8 cellular contexts compared by ENCODE assay signal in the genomic region with DNA sequence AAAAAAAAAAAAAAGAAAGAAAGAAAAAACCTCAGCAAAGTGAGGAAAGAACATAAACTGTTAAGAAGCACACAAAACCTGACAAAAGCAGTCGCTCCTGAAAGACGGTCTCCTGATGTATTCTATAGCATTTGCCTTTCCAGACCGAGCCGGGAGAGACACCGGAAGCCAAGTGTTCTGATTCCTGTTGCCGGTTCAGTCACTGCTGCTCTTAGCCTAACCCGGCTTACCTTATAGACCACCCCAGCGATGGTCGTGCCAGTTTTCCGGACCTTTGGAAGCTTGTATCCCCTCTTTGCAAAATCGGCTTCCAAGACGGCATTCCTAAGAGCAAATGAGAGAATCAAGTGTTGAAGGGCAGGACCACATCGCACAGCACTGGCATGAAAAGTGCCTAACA. TPM values are rescaled to one million over a fixed set of nuclear protein-coding genes. Genes with fewer than 3 reads are reported as not detected.
DNase-seq lines count a peak whose midpoint lies in the region; ATAC-seq and TF ChIP-seq lines count a peak whose summit lies in the region.
"Had no signal": no experiment of that assay in that cellular context is flagged by ENCODE, and none has a peak within 500 bp of the region (broad histone marks: within the 10 kb centered on the region; RNA-seq: fewer than 3 reads in every experiment).

No MANE protein-coding gene starts in this region.

- 26% methylated on average over 13 of the region's 13 CpGs for WGBS in hepatocyte (ENCODE audit: low lambda C conversion rate, missing lambda C conversion rate)
- 29% methylated on average over 13 of the region's 13 CpGs for WGBS in smooth muscle cell (ENCODE audit: low lambda C conversion rate)

- no peaks in the 10 kb centered on the region for H3F3A ChIP-seq in smooth muscle cell (ENCODE audit: low read depth)

- RAD21 ChIA-PET in HCT116 (lab: Charles Lee; ENCODE audit: low non-redundant PET in 1 of 2, low total read pairs in 2 of 2, uncharacterized antibody in 2 of 2, unreplicated experiment in 2 of 2) = no interaction called here

- no peak for TF ChIP-seq RAD21 in HCT116 (IDR thresholded peaks at IDR 0.05; ENCODE audit: low read depth)

- no peak for TF ChIP-seq CTCF in HCT116 (IDR thresholded peaks at IDR 0.05 in 2 of 3, conservative IDR thresholded peaks at IDR 0.05 in 1 of 3; ENCODE audit: borderline replicate concordance in 1 of 3, insufficient read depth in 1 of 3, low read depth in 2 of 3, low read length in 2 of 3)
- TF ChIP-seq CTCF in WERI-Rb-1 (IDR thresholded peaks at IDR 0.05; ENCODE audit: low read depth, low read length) = no peak
- no peak for TF ChIP-seq CTCF in hepatocyte (IDR thresholded peaks at IDR 0.05; ENCODE audit: poor library complexity)
- TF ChIP-seq CTCF in smooth muscle cell (IDR thresholded peaks at IDR 0.05; ENCODE audit: borderline replicate concordance, insufficient read depth, poor library complexity, severe bottlenecking) = no peak

- H3K9me3 ChIP-seq in HCT116 (ENCODE audit: control insufficient read depth in 1 of 2, insufficient read depth in 1 of 2, low read depth in 1 of 2, low read length in 2 of 2) (no peaks in the 10 kb centered on the region), WERI-Rb-1 (ENCODE audit: severe bottlenecking) (peaks cover 2% of the 10 kb centered on the region), hepatocyte (ENCODE audit: low read depth) (no peaks in the 10 kb centered on the region), smooth muscle cell (replicated peaks; ENCODE audit: low read depth) (no peaks in the 10 kb centered on the region)

- CTCF ChIA-PET in HCT116 (lab: Charles Lee) = interaction anchor here (0.8 kb wide), 1 partner anchor 125 kb away, joined by 3 read pairs; no protein-coding TSS in a partner anchor

- ATAC-seq in HCT116 = no peak
- no peak for ATAC-seq in GM18870 (IDR thresholded peaks at IDR 0.05; ENCODE audit: unreplicated experiment)

- peak overlapping the region; percentile 88 to 99 for H3K4me3 ChIP-seq in HCT116 (replicated peaks in 1 of 2; ENCODE audit: low read depth in 1 of 2, low read length in 2 of 2)
- peak overlapping the region; percentile 75 for H3K4me3 ChIP-seq in WERI-Rb-1 (ENCODE audit: low read depth, low read length)
- peak overlapping the region; percentile 95 for H3K4me3 ChIP-seq in hepatocyte
- H3K4me3 ChIP-seq in smooth muscle cell = peak overlapping the region; percentile 73

- H4K20me1 ChIP-seq in HCT116 (ENCODE audit: insufficient read depth) (peaks cover under 1% of the 10 kb centered on the region; the same call in 1 of the 2 replicates), hepatocyte (ENCODE audit: insufficient read depth, poor library complexity, severe bottlenecking) (no peaks in the 10 kb centered on the region), smooth muscle cell (ENCODE audit: low read depth) (peaks cover 12% of the 10 kb centered on the region)

- H3K9me2 ChIP-seq in HCT116 (ENCODE audit: insufficient read depth) = no peaks in the 10 kb centered on the region
- no peaks in the 10 kb centered on the region for H3K9me2 ChIP-seq in hepatocyte (replicated peaks; ENCODE audit: insufficient read depth)

- H3K36me3 ChIP-seq in HCT116 (ENCODE audit: control insufficient read depth in 1 of 2, insufficient read depth in 2 of 2, low read length in 2 of 2) = peaks cover 31 to 47% of the 10 kb centered on the region in 2 experiments
- H3K36me3 ChIP-seq in WERI-Rb-1 = peaks cover 45% of the 10 kb centered on the region
- H3K36me3 ChIP-seq in hepatocyte (replicated peaks; ENCODE audit: insufficient read depth, low read depth) = peaks cover 8% of the 10 kb centered on the region
- H3K36me3 ChIP-seq in smooth muscle cell (ENCODE audit: low read depth) = peaks cover 12% of the 10 kb centered on the region

- TF ChIP-seq POLR2A in HCT116 (IDR thresholded peaks at IDR 0.05; ENCODE audit: borderline replicate concordance, extremely low read depth, insufficient read depth, insufficient read length) = no peak

- H3K4me2 ChIP-seq in HCT116 (ENCODE audit: low read length) = peak overlapping the region; percentile 84
- H3K4me2 ChIP-seq in hepatocyte = peak overlapping the region; percentile 97
- H3K4me2 ChIP-seq in smooth muscle cell = peak overlapping the region; percentile 97

- peaks cover 4 to 33% of the 10 kb centered on the region in 2 experiments; a peak in 3 of 4 replicates for H3K4me1 ChIP-seq in HCT116 (ENCODE audit: control insufficient read depth in 1 of 2, insufficient read depth in 2 of 2, low read length in 2 of 2)
- H3K4me1 ChIP-seq in hepatocyte (ENCODE audit: insufficient read depth) = peaks cover 11% of the 10 kb centered on the region
- peaks cover 7% of the 10 kb centered on the region for H3K4me1 ChIP-seq in smooth muscle cell (ENCODE audit: low read depth)

- H3K79me2 ChIP-seq in HCT116 (ENCODE audit: insufficient read depth, low read length) (peaks cover 56% of the 10 kb centered on the region), hepatocyte (peaks cover 33% of the 10 kb centered on the region), smooth muscle cell (ENCODE audit: low read depth) (peaks cover 36% of the 10 kb centered on the region)

- peak overlapping the region; percentile 81 for H3K27ac ChIP-seq in HCT116 (ENCODE audit: low read depth, low read length)
- peak overlapping the region; percentile 75 for H3K27ac ChIP-seq in WERI-Rb-1
- peak overlapping the region; percentile 61 for H3K27ac ChIP-seq in hepatocyte
- peak overlapping the region; percentile 75 for H3K27ac ChIP-seq in smooth muscle cell (ENCODE audit: low read depth)

- H2AFZ ChIP-seq in HCT116 (ENCODE audit: low read depth, low read length, poor library complexity, severe bottlenecking) (no peak overlapping the region), hepatocyte (peak overlapping the region; percentile 50), smooth muscle cell (ENCODE audit: low read depth) (peak overlapping the region; percentile 92)

- DNase-seq in HCT116 (ENCODE audit: low read depth, low spot score) (no peak), WERI-Rb-1 (no peak), hepatocyte (ENCODE audit: low spot score) (no peak), smooth muscle cell (lab: John Stamatoyannopoulos, UW; ENCODE audit: unreplicated experiment) (no peak), NCI-H526 (lab: John Stamatoyannopoulos, UW) (no peak), NK-92 (lab: John Stamatoyannopoulos, UW; ENCODE audit: unreplicated experiment) (no peak)

- intact Hi-C loops in HCT116 (cut with micrococcal nuclease) = loop anchor here (5.0 to 10.0 kb wide), 3 partner anchors 298 to 440 kb away; a partner anchor contains a TSS

- no TSS peak for BruUV-seq in HCT116 (replicated peaks; lab: Mats Ljungman, UMichigan)

- H3K27me3 ChIP-seq in HCT116 (ENCODE audit: insufficient read depth, low read length) = no peaks in the 10 kb centered on the region
- no peaks in the 10 kb centered on the region for H3K27me3 ChIP-seq in WERI-Rb-1 (ENCODE audit: insufficient read depth, low read depth, severe bottlenecking)
- H3K27me3 ChIP-seq in hepatocyte = no peaks in the 10 kb centered on the region
- H3K27me3 ChIP-seq in smooth muscle cell (ENCODE audit: low read depth) = no peaks in the 10 kb centered on the region

- H3K9ac ChIP-seq in HCT116 (ENCODE audit: low read length) (peak overlapping the region; percentile 97), smooth muscle cell (ENCODE audit: low read depth) (peak overlapping the region; percentile 93)

- POLR2A ChIA-PET in HCT116 (lab: Charles Lee) = no interaction called here

TF ChIP-seq in HCT116, 20 proteins besides CTCF, POLR2A, EP300 and RAD21:
- TF ChIP-seq ZNF274 (IDR thresholded peaks at IDR 0.05; ENCODE audit: low read depth, low read length) (no peak), JUND (IDR thresholded peaks at IDR 0.05) (no peak), YY1 (IDR thresholded peaks at IDR 0.05; ENCODE audit: extremely low read depth, insufficient replicate concordance, low read depth, low read length) (no peak), ELF1 (IDR thresholded peaks at IDR 0.05; ENCODE audit: borderline replicate concordance, low read depth) (no peak), EGR1 (IDR thresholded peaks at IDR 0.05; ENCODE audit: low read depth) (no peak), ZFX (IDR thresholded peaks at IDR 0.05) (no peak), CBX3 (IDR thresholded peaks at IDR 0.05; ENCODE audit: low read depth) (no peak), SP1 (IDR thresholded peaks at IDR 0.05; ENCODE audit: low read depth) (no peak)
- TF ChIP-seq, protein P1, sequence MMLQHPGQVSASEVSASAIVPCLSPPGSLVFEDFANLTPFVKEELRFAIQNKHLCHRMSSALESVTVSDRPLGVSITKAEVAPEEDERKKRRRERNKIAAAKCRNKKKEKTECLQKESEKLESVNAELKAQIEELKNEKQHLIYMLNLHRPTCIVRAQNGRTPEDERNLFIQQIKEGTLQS (IDR thresholded peaks at IDR 0.05) = no peak
- TF ChIP-seq, protein P2, sequence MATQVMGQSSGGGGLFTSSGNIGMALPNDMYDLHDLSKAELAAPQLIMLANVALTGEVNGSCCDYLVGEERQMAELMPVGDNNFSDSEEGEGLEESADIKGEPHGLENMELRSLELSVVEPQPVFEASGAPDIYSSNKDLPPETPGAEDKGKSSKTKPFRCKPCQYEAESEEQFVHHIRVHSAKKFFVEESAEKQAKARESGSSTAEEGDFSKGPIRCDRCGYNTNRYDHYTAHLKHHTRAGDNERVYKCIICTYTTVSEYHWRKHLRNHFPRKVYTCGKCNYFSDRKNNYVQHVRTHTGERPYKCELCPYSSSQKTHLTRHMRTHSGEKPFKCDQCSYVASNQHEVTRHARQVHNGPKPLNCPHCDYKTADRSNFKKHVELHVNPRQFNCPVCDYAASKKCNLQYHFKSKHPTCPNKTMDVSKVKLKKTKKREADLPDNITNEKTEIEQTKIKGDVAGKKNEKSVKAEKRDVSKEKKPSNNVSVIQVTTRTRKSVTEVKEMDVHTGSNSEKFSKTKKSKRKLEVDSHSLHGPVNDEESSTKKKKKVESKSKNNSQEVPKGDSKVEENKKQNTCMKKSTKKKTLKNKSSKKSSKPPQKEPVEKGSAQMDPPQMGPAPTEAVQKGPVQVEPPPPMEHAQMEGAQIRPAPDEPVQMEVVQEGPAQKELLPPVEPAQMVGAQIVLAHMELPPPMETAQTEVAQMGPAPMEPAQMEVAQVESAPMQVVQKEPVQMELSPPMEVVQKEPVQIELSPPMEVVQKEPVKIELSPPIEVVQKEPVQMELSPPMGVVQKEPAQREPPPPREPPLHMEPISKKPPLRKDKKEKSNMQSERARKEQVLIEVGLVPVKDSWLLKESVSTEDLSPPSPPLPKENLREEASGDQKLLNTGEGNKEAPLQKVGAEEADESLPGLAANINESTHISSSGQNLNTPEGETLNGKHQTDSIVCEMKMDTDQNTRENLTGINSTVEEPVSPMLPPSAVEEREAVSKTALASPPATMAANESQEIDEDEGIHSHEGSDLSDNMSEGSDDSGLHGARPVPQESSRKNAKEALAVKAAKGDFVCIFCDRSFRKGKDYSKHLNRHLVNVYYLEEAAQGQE (IDR thresholded peaks at IDR 0.05; ENCODE audit: low read depth) = no peak

RNA-seq across cellular contexts. Expression of a gene that starts 0.6 kb away (rescaled TPM):
- 222 TPM for total RNA-seq in HCT116 (2021; ENCODE audit: unreplicated experiment)
- 305 and 343 TPM in 2 replicates for polyA plus RNA-seq in HCT116 (2012)
- total RNA-seq in hepatocyte = 197 and 212 TPM in 2 replicates
- 189 and 226 TPM in 2 replicates for polyA plus RNA-seq in hepatocyte
- 279 and 302 TPM in 2 replicates for total RNA-seq in smooth muscle cell
- 246 and 280 TPM in 2 replicates for polyA plus RNA-seq in smooth muscle cell

RNA-seq across cellular contexts. Expression of a gene that starts 35.6 kb away (rescaled TPM):
- not detected for total RNA-seq in HCT116 (2021; ENCODE audit: unreplicated experiment)
- polyA plus RNA-seq in HCT116 (2012) = 0.79 and 1.5 TPM in 2 replicates
- not detected in 2 replicates for total RNA-seq in hepatocyte
- polyA plus RNA-seq in hepatocyte = not detected in 2 replicates
- not detected in 2 replicates for total RNA-seq in smooth muscle cell
- polyA plus RNA-seq in smooth muscle cell = not detected in 2 replicates
- total RNA-seq: HT1080 had no signal
